In genomic region chr3:19522305-19522704, GRCh38 we compare ENCODE assay signal across 11 cellular contexts.
"Had no signal": no experiment of that assay in that cellular context is flagged by ENCODE, and none has a peak within 500 bp of the region (broad histone marks: within the 10 kb centered on the region; RNA-seq: fewer than 3 reads in every experiment).

No MANE protein-coding gene starts in this region.

- H3K36me3 ChIP-seq: HAP-1 had no signal

- H3K4me1 Mint-ChIP-seq: GM23338, H9 had no signal

- H3K4me3 Mint-ChIP-seq: GM23338, H9, HFFc6 had no signal

- H2AFZ ChIP-seq: GM23248, GM23338 had no signal

- H3K27ac Mint-ChIP-seq: GM23338, H9, HFFc6 had no signal

- H3K4me1 ChIP-seq: HAP-1 had no signal

- H3K4me3 ChIP-seq: GM23248, GM23338, HAP-1 had no signal

- H3K9me3 ChIP-seq: HAP-1 had no signal

- H3K4me2 ChIP-seq: GM23338 had no signal

- DNase-seq: GM23248, GOT3, H7, H9, HCEC 1CT, HFFc6 had no signal

- FAIRE-seq: H1, H54 had no signal

- H3K9ac ChIP-seq: GM23248 had no signal

- H3K27ac ChIP-seq: GM23248 had no signal

- H3K9me3 Mint-ChIP-seq: GM23338, H9 had no signal

- ATAC-seq: GM23338, HCT116 had no signal
